24 cellular contexts compared by ENCODE assay signal in the genomic region with DNA sequence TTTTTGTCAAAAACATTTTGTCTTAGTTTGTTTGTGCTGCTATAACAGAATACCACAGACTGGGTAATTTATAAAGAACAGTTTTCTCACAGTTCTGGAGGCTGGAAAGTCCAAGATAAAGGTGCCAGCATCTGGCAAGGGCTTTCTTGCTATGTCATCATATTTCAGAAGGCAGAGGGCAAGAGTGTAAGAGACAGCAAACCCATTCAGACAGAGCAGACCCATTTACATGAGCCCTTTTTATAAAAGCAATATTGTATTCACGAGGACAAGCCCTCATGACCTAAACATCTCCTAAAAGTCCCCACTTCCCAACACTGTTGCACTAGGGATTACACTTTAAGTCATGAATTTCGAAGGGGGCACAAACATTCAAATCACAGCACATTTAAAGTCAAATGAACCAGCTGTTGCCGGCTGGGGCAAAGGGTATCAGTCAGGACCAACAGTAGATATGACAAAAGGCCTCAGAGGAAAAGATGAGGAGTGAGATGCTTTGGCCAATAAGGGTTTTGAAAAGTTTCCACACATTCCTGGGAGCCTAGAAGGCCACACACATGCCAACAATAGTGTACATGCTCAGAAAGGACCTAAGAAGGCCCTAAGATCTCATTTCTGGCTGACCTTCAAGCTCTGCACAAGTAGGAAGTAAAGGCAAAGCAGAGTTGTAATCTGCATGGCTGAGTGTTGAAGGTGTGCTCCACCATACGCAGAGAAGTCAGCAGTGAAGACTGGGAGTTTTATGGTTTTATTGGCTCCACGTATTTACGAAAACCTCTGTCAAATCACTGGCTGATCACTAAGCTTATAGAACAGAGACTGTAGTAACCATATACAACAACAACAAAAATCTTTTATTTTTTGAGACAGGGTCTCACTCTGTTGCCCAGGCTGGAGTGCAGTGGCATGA. TPM values are rescaled to one million over a fixed set of nuclear protein-coding genes. Genes with fewer than 3 reads are reported as not detected.
A peak's percentile ranks its signal among the peaks of the same experiment; 100 is the strongest.
DNase-seq lines count a peak whose midpoint lies in the region; ATAC-seq and TF ChIP-seq lines count a peak whose summit lies in the region.
"Had no signal": no experiment of that assay in that cellular context is flagged by ENCODE, and none has a peak within 500 bp of the region (broad histone marks: within the 10 kb centered on the region; RNA-seq: fewer than 3 reads in every experiment).

No MANE protein-coding gene starts in this region.

- H3K27me3 Mint-ChIP-seq in WTC11 (ENCODE audit: low read depth), result no peaks in the 10 kb centered on the region
- H3K27me3 Mint-ChIP-seq: activated CD4-positive, alpha-beta T cell treated with anti-CD3 and anti-CD28 coated beads for 36 hours; dendritic cell treated with granulocyte-macrophage colony-stimulating factor and Interleukin-4, amounts not matched to agents 40 ng/mL and 50 ng/mL, for 4 days; natural killer cell treated with Interleukin-12 subunit alpha and Interleukin-12 subunit beta and Interleukin-15 and Interleukin-18, amount 100 ng/mL, for 72 hours; T-helper 17 cell had no signal

- H3K9me3 ChIP-seq in cardiac muscle cell (ENCODE audit: low read depth), result no peaks in the 10 kb centered on the region
- H3K9me3 ChIP-seq in left ventricle myocardium inferior (replicated peaks), result no peaks in the 10 kb centered on the region
- H3K9me3 ChIP-seq: tibial nerve had no signal

- no peaks in the 10 kb centered on the region for H3K4me1 Mint-ChIP-seq in WTC11
- H3K4me1 Mint-ChIP-seq: activated CD4-positive, alpha-beta T cell treated with anti-CD3 and anti-CD28 coated beads for 36 hours had no signal

- POLR2A ChIA-PET in WTC11 (lab: Charles Lee), result no interaction called here

- ATAC-seq in WTC11, result no peak
- ATAC-seq in HG03045 (IDR thresholded peaks at IDR 0.05; ENCODE audit: unreplicated experiment), result no peak
- ATAC-seq in GM19035 (IDR thresholded peaks at IDR 0.05; ENCODE audit: unreplicated experiment), result no peak
- ATAC-seq: activated CD4-positive, alpha-beta T cell treated with anti-CD3 and anti-CD28 coated beads for 36 hours; left ventricle myocardium superior; natural killer cell treated with Interleukin-12 subunit alpha and Interleukin-12 subunit beta and Interleukin-15 and Interleukin-18, amount 100 ng/mL, for 72 hours; T-helper 17 cell had no signal

- DNase-seq in cardiac muscle cell (ENCODE audit: low read depth in 1 of 2, low spot score in 1 of 2) (peak in 1 of 2 donors; percentile 14), left ventricle myocardium inferior (no peak), WTC11 (ENCODE audit: low spot score) (no peak), foreskin melanocyte (peak; percentile 77), DMS 273 treated with DMSO at 0.1 percent for 48 hours (lab: John Stamatoyannopoulos, UW) (no peak)
- no peak for DNase-seq in stimulated activated CD4-positive, alpha-beta T cell treated with anti-CD3 and anti-CD28 coated beads, Interleukin-2, amount 100 ng/mL, for 48 hours
- DNase-seq: activated CD4-positive, alpha-beta T cell treated with anti-CD3 and anti-CD28 coated beads for 36 hours; activated naive CD4-positive, alpha-beta T cell treated with anti-CD3 and anti-CD28 coated beads, Interleukin-2, amount 50 U/mL, for 16 hours; HCEC 1CT; KBM-7; left ventricle myocardium superior; MM.1S; NCI-H1417; NCI-H2107; NCI-H82; T-helper 17 cell had no signal

- TF ChIP-seq CTCF in cardiac muscle cell (IDR thresholded peaks at IDR 0.05; ENCODE audit: low read depth, low read length) (no peak), left ventricle myocardium inferior (IDR thresholded peaks at IDR 0.05; ENCODE audit: borderline replicate concordance) (no peak), WTC11 (IDR thresholded peaks at IDR 0.05) (no peak)

- H3K4me1 ChIP-seq in cardiac muscle cell (ENCODE audit: low read depth), result no peaks in the 10 kb centered on the region
- H3K4me1 ChIP-seq in left ventricle myocardium inferior, result peaks cover 11% of the 10 kb centered on the region
- H3K4me1 ChIP-seq: tibial nerve had no signal

- no peaks in the 10 kb centered on the region for H3K9me3 Mint-ChIP-seq in WTC11
- H3K9me3 Mint-ChIP-seq: dendritic cell treated with granulocyte-macrophage colony-stimulating factor and Interleukin-4, amounts not matched to agents 40 ng/mL and 50 ng/mL, for 4 days; natural killer cell treated with Interleukin-12 subunit alpha and Interleukin-12 subunit beta and Interleukin-15 and Interleukin-18, amount 100 ng/mL, for 72 hours had no signal

- no peak overlapping the region for H3K4me3 ChIP-seq in cardiac muscle cell
- no peak overlapping the region for H3K4me3 ChIP-seq in left ventricle myocardium inferior
- H3K4me3 ChIP-seq: SK-N-MC, skin epidermis, tibial nerve had no signal

- intact Hi-C loops in left ventricle myocardium inferior (cut with micrococcal nuclease), result no loop called here

- 0 out of 2 replicates have a peak overlapping the region, but pooled peaks have one; percentile 27 for H3K27ac Mint-ChIP-seq in WTC11
- H3K27ac Mint-ChIP-seq: activated CD4-positive, alpha-beta T cell treated with anti-CD3 and anti-CD28 coated beads for 36 hours; dendritic cell treated with granulocyte-macrophage colony-stimulating factor and Interleukin-4, amounts not matched to agents 40 ng/mL and 50 ng/mL, for 4 days; natural killer cell treated with Interleukin-12 subunit alpha and Interleukin-12 subunit beta and Interleukin-15 and Interleukin-18, amount 100 ng/mL, for 72 hours had no signal

- no peak overlapping the region for H3K4me3 Mint-ChIP-seq in WTC11
- H3K4me3 Mint-ChIP-seq: activated CD4-positive, alpha-beta T cell treated with anti-CD3 and anti-CD28 coated beads for 36 hours; dendritic cell treated with granulocyte-macrophage colony-stimulating factor and Interleukin-4, amounts not matched to agents 40 ng/mL and 50 ng/mL, for 4 days; natural killer cell treated with Interleukin-12 subunit alpha and Interleukin-12 subunit beta and Interleukin-15 and Interleukin-18, amount 100 ng/mL, for 72 hours; T-helper 17 cell had no signal

- CTCF ChIA-PET in WTC11 (lab: Charles Lee), result interaction anchor here (0.8 kb wide), 1 partner anchor 246 kb away, joined by 3 read pairs; no protein-coding TSS in a partner anchor

- H3K27ac ChIP-seq in cardiac muscle cell, result peak overlapping the region; percentile 51
- H3K27ac ChIP-seq in left ventricle myocardium inferior (replicated peaks), result no peak overlapping the region
- H3K27ac ChIP-seq: C4-2B, SK-N-MC, skin epidermis, tibial nerve had no signal

- peaks cover 19% of the 10 kb centered on the region for H3K36me3 Mint-ChIP-seq in WTC11

- H3K27me3 ChIP-seq in cardiac muscle cell (no peaks in the 10 kb centered on the region), left ventricle myocardium inferior (ENCODE audit: low read depth) (no peaks in the 10 kb centered on the region)
- H3K27me3 ChIP-seq: tibial nerve had no signal

- H3K36me3 ChIP-seq in cardiac muscle cell (peaks cover 24% of the 10 kb centered on the region), left ventricle myocardium inferior (peaks cover 80% of the 10 kb centered on the region)

TF ChIP-seq in WTC11, 78 proteins besides CTCF, POLR2A, EP300 and RAD21 (continues in another document):
- TF ChIP-seq, protein P1, sequence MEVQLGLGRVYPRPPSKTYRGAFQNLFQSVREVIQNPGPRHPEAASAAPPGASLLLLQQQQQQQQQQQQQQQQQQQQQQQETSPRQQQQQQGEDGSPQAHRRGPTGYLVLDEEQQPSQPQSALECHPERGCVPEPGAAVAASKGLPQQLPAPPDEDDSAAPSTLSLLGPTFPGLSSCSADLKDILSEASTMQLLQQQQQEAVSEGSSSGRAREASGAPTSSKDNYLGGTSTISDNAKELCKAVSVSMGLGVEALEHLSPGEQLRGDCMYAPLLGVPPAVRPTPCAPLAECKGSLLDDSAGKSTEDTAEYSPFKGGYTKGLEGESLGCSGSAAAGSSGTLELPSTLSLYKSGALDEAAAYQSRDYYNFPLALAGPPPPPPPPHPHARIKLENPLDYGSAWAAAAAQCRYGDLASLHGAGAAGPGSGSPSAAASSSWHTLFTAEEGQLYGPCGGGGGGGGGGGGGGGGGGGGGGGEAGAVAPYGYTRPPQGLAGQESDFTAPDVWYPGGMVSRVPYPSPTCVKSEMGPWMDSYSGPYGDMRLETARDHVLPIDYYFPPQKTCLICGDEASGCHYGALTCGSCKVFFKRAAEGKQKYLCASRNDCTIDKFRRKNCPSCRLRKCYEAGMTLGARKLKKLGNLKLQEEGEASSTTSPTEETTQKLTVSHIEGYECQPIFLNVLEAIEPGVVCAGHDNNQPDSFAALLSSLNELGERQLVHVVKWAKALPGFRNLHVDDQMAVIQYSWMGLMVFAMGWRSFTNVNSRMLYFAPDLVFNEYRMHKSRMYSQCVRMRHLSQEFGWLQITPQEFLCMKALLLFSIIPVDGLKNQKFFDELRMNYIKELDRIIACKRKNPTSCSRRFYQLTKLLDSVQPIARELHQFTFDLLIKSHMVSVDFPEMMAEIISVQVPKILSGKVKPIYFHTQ (CRISPR knock-in tag; IDR thresholded peaks at IDR 0.05), result no peak
- TF ChIP-seq ETV6 (CRISPR knock-in tag; IDR thresholded peaks at IDR 0.05) (no peak), TCF7 (CRISPR knock-in tag; IDR thresholded peaks at IDR 0.05; ENCODE audit: low read depth) (no peak), GRHL2 (CRISPR knock-in tag; IDR thresholded peaks at IDR 0.05; ENCODE audit: insufficient replicate concordance, severe bottlenecking) (no peak), NFATC4 (CRISPR knock-in tag; IDR thresholded peaks at IDR 0.05) (no peak), RELA (CRISPR knock-in tag; IDR thresholded peaks at IDR 0.05; ENCODE audit: borderline replicate concordance) (no peak), GABPB1 (CRISPR knock-in tag; IDR thresholded peaks at IDR 0.05) (no peak), MYBL2 (CRISPR knock-in tag; IDR thresholded peaks at IDR 0.05) (no peak), OVOL2 (CRISPR knock-in tag; IDR thresholded peaks at IDR 0.05; ENCODE audit: borderline replicate concordance) (no peak)

RNA-seq across cellular contexts. Expression of a gene that starts 37.9 kb away (rescaled TPM):
- total RNA-seq in cardiac muscle cell (1.0 and 23.8 TPM in 2 replicates), left ventricle myocardium inferior (65.8 TPM), WTC11 (2021) (30.0 to 37.8 TPM (median 36.4 TPM) in 3 replicates)
- 64.7 and 89.3 TPM in 2 replicates for polyA plus RNA-seq in cardiac muscle cell

RNA-seq across cellular contexts. Expression of a gene that starts 40.7 kb away (rescaled TPM):
- total RNA-seq in cardiac muscle cell, result 214 and 233 TPM in 2 replicates
- 113 and 120 TPM in 2 replicates for polyA plus RNA-seq in cardiac muscle cell
- total RNA-seq in left ventricle myocardium inferior, result 69.3 TPM
- total RNA-seq in WTC11 (2021), result 377 to 430 TPM (median 417 TPM) in 3 replicates
